ENCODE assay signal across 15 cellular contexts in genomic region chr16:75262104-75262799, GRCh38. TPM values are rescaled to one million over a fixed set of nuclear protein-coding genes. Genes with fewer than 3 reads are reported as not detected.
A peak's percentile ranks its signal among the peaks of the same experiment; 100 is the strongest.
DNase-seq lines count a peak whose midpoint lies in the region; ATAC-seq and TF ChIP-seq lines count a peak whose summit lies in the region.
"Had no signal": no experiment of that assay in that cellular context is flagged by ENCODE, and none has a peak within 500 bp of the region (broad histone marks: within the 10 kb centered on the region; RNA-seq: fewer than 3 reads in every experiment).

No MANE protein-coding gene starts in this region.

- DNase-seq in AG04450 (ENCODE audit: low read depth, low spot score) (no peak), RWPE2 (ENCODE audit: low spot score) (peak; percentile 44), heart right ventricle (peak; percentile 24 to 51), osteocyte (ENCODE audit: extremely low spot score, unreplicated experiment) (peak; percentile 85), NCI-H446 (lab: John Stamatoyannopoulos, UW) (no peak)
- DNase-seq: activated CD4-positive, alpha-beta T cell treated with anti-CD3 and anti-CD28 coated beads for 4 hours; activated naive CD8-positive, alpha-beta T cell treated with anti-CD3 and anti-CD28 coated beads for 36 hours; CD4-positive, CD25-positive, alpha-beta regulatory T cell; naive thymus-derived CD8-positive, alpha-beta T cell; NCI-H1417 treated with DMSO at 0.1 percent for 48 hours had no signal

- CTCF ChIA-PET in AG04450 (lab: Charles Lee) = interaction anchor here (0.8 kb wide), 1 partner anchor 43 kb away, joined by 3 read pairs; no protein-coding TSS in a partner anchor

- intact Hi-C loops in heart right ventricle (cut with DNase I) = loop anchor here in 1 of 10 donors (5.0 kb wide), 1 partner anchor 40 kb away; no protein-coding TSS in a partner anchor

- H3K27ac ChIP-seq in AG04450 (ENCODE audit: low read depth, low read length) = no peak overlapping the region
- H3K27ac ChIP-seq in RWPE2 (ENCODE audit: poor library complexity, severe bottlenecking) = no peak overlapping the region
- H3K27ac ChIP-seq in heart right ventricle = peak overlapping the region in 8 of 10 donors; percentile 41 to 99 (median 95)

- H3K27me3 ChIP-seq in AG04450 (ENCODE audit: control insufficient read depth, insufficient read depth, low read length) (no peaks in the 10 kb centered on the region), RWPE2 (ENCODE audit: insufficient read depth, poor library complexity, severe bottlenecking) (no peaks in the 10 kb centered on the region), heart right ventricle (peaks cover 0 to 71% (median 0%) of the 10 kb centered on the region in 7 donors)

- H3K36me3 Mint-ChIP-seq in osteocyte (ENCODE audit: unreplicated experiment) = peaks cover 8% of the 10 kb centered on the region
- H3K36me3 Mint-ChIP-seq: activated naive CD8-positive, alpha-beta T cell treated with anti-CD3 and anti-CD28 coated beads for 36 hours; CD4-positive, CD25-positive, alpha-beta regulatory T cell; naive thymus-derived CD8-positive, alpha-beta T cell had no signal

- peaks cover 43% of the 10 kb centered on the region for H3K36me3 ChIP-seq in RWPE2 (ENCODE audit: low read depth)
- H3K36me3 ChIP-seq in heart right ventricle = peaks cover 0 to 6% (median 0%) of the 10 kb centered on the region in 9 donors

- no peak overlapping the region for H3K4me3 Mint-ChIP-seq in osteocyte (ENCODE audit: unreplicated experiment)
- H3K4me3 Mint-ChIP-seq: activated naive CD8-positive, alpha-beta T cell treated with anti-CD3 and anti-CD28 coated beads for 36 hours had no signal

- ATAC-seq in RWPE2 (ENCODE audit: low read depth) (no peak), heart right ventricle (no peak), GM18858 (IDR thresholded peaks at IDR 0.05; ENCODE audit: unreplicated experiment) (no peak), GM19035 (IDR thresholded peaks at IDR 0.05; ENCODE audit: unreplicated experiment) (no peak), GM21447 (IDR thresholded peaks at IDR 0.05; ENCODE audit: unreplicated experiment) (no peak)
- ATAC-seq: GM12878; naive thymus-derived CD8-positive, alpha-beta T cell had no signal

- H3K9me3 Mint-ChIP-seq in osteocyte (ENCODE audit: unreplicated experiment) = no peaks in the 10 kb centered on the region
- H3K9me3 Mint-ChIP-seq: activated naive CD8-positive, alpha-beta T cell treated with anti-CD3 and anti-CD28 coated beads for 36 hours; naive thymus-derived CD8-positive, alpha-beta T cell had no signal

- no peaks in the 10 kb centered on the region for H3K27me3 Mint-ChIP-seq in osteocyte (ENCODE audit: unreplicated experiment)

- 51 to 61% methylated on average over 14 of the region's 14 CpGs for WGBS in heart right ventricle, 2 donors

- H3K4me1 ChIP-seq in RWPE2 (ENCODE audit: insufficient read depth, poor library complexity, severe bottlenecking) = peaks cover 23% of the 10 kb centered on the region
- H3K4me1 ChIP-seq in heart right ventricle = peaks cover 49 to 91% (median 77%) of the 10 kb centered on the region in 9 donors

- POLR2A ChIA-PET in AG04450 (lab: Yijun Ruan, JAX) = no interaction called here

- H3K9me3 ChIP-seq in AG04450 (ENCODE audit: control insufficient read depth, insufficient read depth, low read length) (peaks cover 4% of the 10 kb centered on the region; the same call in 1 of the 2 replicates), RWPE2 (ENCODE audit: severe bottlenecking) (no peaks in the 10 kb centered on the region), heart right ventricle (no peaks in the 10 kb centered on the region)

- peak overlapping the region; percentile 93 for H3K27ac Mint-ChIP-seq in osteocyte (ENCODE audit: unreplicated experiment)
- H3K27ac Mint-ChIP-seq: activated naive CD8-positive, alpha-beta T cell treated with anti-CD3 and anti-CD28 coated beads for 36 hours; naive thymus-derived CD8-positive, alpha-beta T cell had no signal

- 0 out of 2 replicates have a peak overlapping the region, but pooled peaks have one; percentile 17 for H3K4me3 ChIP-seq in AG04450 (ENCODE audit: low read depth, low read length)
- no peak overlapping the region for H3K4me3 ChIP-seq in RWPE2 (ENCODE audit: severe bottlenecking)
- peak overlapping the region in 1 of 10 donors; percentile 17 for H3K4me3 ChIP-seq in heart right ventricle
- H3K4me3 ChIP-seq: GM12878 had no signal

- TF ChIP-seq CTCF in AG04450 (IDR thresholded peaks at IDR 0.05; ENCODE audit: low read depth, low read length) (no peak), RWPE2 (IDR thresholded peaks at IDR 0.05; ENCODE audit: poor library complexity, severe bottlenecking) (no peak), heart right ventricle (IDR thresholded peaks at IDR 0.05) (no peak), osteocyte (IDR thresholded peaks at IDR 0.05) (no peak)

- peaks cover 70% of the 10 kb centered on the region for H3K4me1 Mint-ChIP-seq in osteocyte (ENCODE audit: unreplicated experiment)

RNA-seq across cellular contexts. Expression of gene BCAR1, which starts 10.8 kb away (rescaled TPM):
- 16.1 and 26.9 TPM in 2 replicates for polyA plus RNA-seq in AG04450 (2011; rRNA removed)
- 20.3 and 25.8 TPM in 2 replicates for polyA minus RNA-seq in AG04450 (2011; rRNA and poly(A)+ RNA removed)
- 10 to 100 TPM; 56.1 to 85.2 (median 72.4) TPM for total RNA-seq in heart right ventricle
- polyA plus RNA-seq in heart right ventricle = 10 to 100 TPM; 54.6 to 65.8 TPM
- total RNA-seq in osteocyte = 126 and 138 TPM in 2 replicates
- polyA plus RNA-seq: naive thymus-derived CD8-positive, alpha-beta T cell had no signal

RNA-seq across cellular contexts. Expression of gene CTRB1, which starts 43.5 kb away (rescaled TPM):
- polyA plus RNA-seq in AG04450 (2011; rRNA removed) (not detected in 2 replicates), heart right ventricle (1 to 10 TPM in 1 of 2 donors, not detected in 1; 1.0 TPM)
- not detected in 2 replicates for polyA minus RNA-seq in AG04450 (2011; rRNA and poly(A)+ RNA removed)
- total RNA-seq in heart right ventricle (1 to 10 TPM in 7 of 10 donors, not detected in 3; 1.8 to 3.8 (median 2.6) TPM), osteocyte (not detected in 2 replicates)
- total RNA-seq: activated naive CD8-positive, alpha-beta T cell treated with anti-CD3 and anti-CD28 coated beads for 36 hours; CD4-positive, CD25-positive, alpha-beta regulatory T cell; frontal cortex; naive thymus-derived CD8-positive, alpha-beta T cell had no signal
- polyA plus RNA-seq: CD4-positive, CD25-positive, alpha-beta regulatory T cell; GM12878; naive thymus-derived CD8-positive, alpha-beta T cell had no signal

RNA-seq across cellular contexts. Expression of gene CTRB2, which starts 55.3 kb away (rescaled TPM):
- not detected in 2 replicates for polyA plus RNA-seq in AG04450 (2011; rRNA removed)
- not detected in 2 replicates for polyA minus RNA-seq in AG04450 (2011; rRNA and poly(A)+ RNA removed)
- total RNA-seq in heart right ventricle = 1 to 10 TPM in 7 of 10 donors, not detected in 3; 2.0 to 3.8 (median 2.8) TPM
- polyA plus RNA-seq in heart right ventricle = under 1 TPM in 1 of 2 donors, not detected in 1; 0.42 TPM
- total RNA-seq in osteocyte = not detected in 2 replicates
- total RNA-seq: activated naive CD8-positive, alpha-beta T cell treated with anti-CD3 and anti-CD28 coated beads for 36 hours; CD4-positive, CD25-positive, alpha-beta regulatory T cell; frontal cortex; naive thymus-derived CD8-positive, alpha-beta T cell had no signal
- polyA plus RNA-seq: CD4-positive, CD25-positive, alpha-beta regulatory T cell; GM12878; naive thymus-derived CD8-positive, alpha-beta T cell had no signal

Comparison
In these comparisons a context has a peak if more than half of its experiments do, and no peak if none do; other contexts are left out.
1. DNase-seq: peak in RWPE2 (single experiment), heart right ventricle (2 of 2) and osteocyte (single experiment); none in AG04450 (single experiment) and NCI-H446 (0 of 2).
2. H3K27ac ChIP-seq: peak in heart right ventricle (8 of 10); none in AG04450 (single experiment) and RWPE2 (single experiment).